ENCODE assay signal across 5 cellular contexts in the genomic region with DNA sequence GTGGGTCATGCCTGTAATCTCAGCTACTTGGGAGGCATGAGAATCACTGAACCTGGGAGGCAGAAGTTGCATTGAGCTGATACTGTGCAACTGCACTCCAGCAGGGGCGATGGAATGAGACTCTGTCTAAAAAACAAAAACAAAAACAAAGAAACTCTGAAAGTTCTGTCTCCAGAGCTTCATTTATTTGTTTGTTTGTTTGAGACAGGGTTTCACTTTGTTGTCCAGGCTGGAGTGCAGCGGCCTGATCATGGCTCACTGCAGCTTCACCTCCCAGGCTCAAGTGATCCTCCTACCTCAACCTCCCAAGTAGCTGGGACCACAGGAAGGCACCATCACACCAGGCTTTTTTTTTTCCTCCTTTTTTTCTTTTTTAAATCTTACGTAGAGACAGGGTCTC.
"Had no signal": no experiment of that assay in that cellular context is flagged by ENCODE, and none has a peak within 500 bp of the region (broad histone marks: within the 10 kb centered on the region; RNA-seq: fewer than 3 reads in every experiment).

No MANE protein-coding gene starts in this region.

- H3K4me1 Mint-ChIP-seq: IgD-negative memory B cell had no signal

- DNase-seq: GOT3, H7, HCEC 1CT had no signal

- H2AFZ ChIP-seq: GM23248 had no signal

- H3K27ac ChIP-seq: GM23248 had no signal

- H3K9ac ChIP-seq: GM23248 had no signal

- H3K4me3 Mint-ChIP-seq: IgD-negative memory B cell had no signal

- H3K27ac Mint-ChIP-seq: IgD-negative memory B cell had no signal

- H3K4me3 ChIP-seq: GM23248 had no signal

- H3K27me3 Mint-ChIP-seq: IgD-negative memory B cell had no signal
